Comparison of ENCODE assay signal across 8 cellular contexts in genomic region chr4:113394730-113395530, GRCh38.
DNase-seq lines count a peak whose midpoint lies in the region; ATAC-seq and TF ChIP-seq lines count a peak whose summit lies in the region.

No MANE protein-coding gene starts in this region.

- intact Hi-C loops in right cardiac atrium (cut with DNase I) = loop anchor here (5.0 to 10.0 kb wide), 4 partner anchors 367 to 680 kb away; partner anchors contain the start of gene CAMK2D (in 3 of the 4)

- no peaks in the 10 kb centered on the region for H3K36me3 ChIP-seq in SK-N-SH (replicated peaks in 1 of 2; ENCODE audit: control insufficient read depth in 1 of 2, insufficient read depth in 2 of 2, low read length in 1 of 2)

- TF ChIP-seq RAD21 in SK-N-SH (IDR thresholded peaks at IDR 0.05; ENCODE audit: low read length) = peak; percentile 99

- no peak overlapping the region; a peak in 1 of 4 replicates for H3K4me3 ChIP-seq in SK-N-SH (ENCODE audit: low read depth in 2 of 2, low read length in 1 of 2)
- no peak overlapping the region for H3K4me3 ChIP-seq in right cardiac atrium (ENCODE audit: low read length)
- no peak overlapping the region for H3K4me3 ChIP-seq in skeletal muscle cell (ENCODE audit: low read depth, low read length)

- H3K9me2 ChIP-seq in SK-N-SH = no peaks in the 10 kb centered on the region

- H3K27me3 ChIP-seq in SK-N-SH (ENCODE audit: insufficient read depth) (no peaks in the 10 kb centered on the region), right cardiac atrium (ENCODE audit: control insufficient read depth, insufficient read depth) (no peaks in the 10 kb centered on the region)

- no peak overlapping the region for H3K4me2 ChIP-seq in SK-N-SH

- peak overlapping the region; percentile 25; the same call in 1 of the 2 replicates for H2AFZ ChIP-seq in SK-N-SH (ENCODE audit: low read depth)

- TF ChIP-seq CTCF in SK-N-SH (IDR thresholded peaks at IDR 0.05) = peak; percentile 82

- peak; percentile 16 for DNase-seq in activated naive CD4-positive, alpha-beta T cell treated with Interleukin-2 at 50 U/mL for 16 hours
- no peak for DNase-seq in activated naive CD4-positive, alpha-beta T cell treated with anti-CD3 and anti-CD28 coated beads, Interleukin-2, amount 50 U/mL, for 16 hours
- peak; percentile 88 for DNase-seq in NCI-H1092 treated with DMSO at 0.1 percent for 48 hours (lab: John Stamatoyannopoulos, UW)
- DNase-seq in SK-N-SH = peak; percentile 47
- DNase-seq in amygdala (lab: John Stamatoyannopoulos, UW) = peak in 43 of 56 donors; percentile 2 to 82 (median 28)
- no peak for DNase-seq in right cardiac atrium
- DNase-seq in skeletal muscle cell (ENCODE audit: low read depth) = peak; percentile 39

- CTCF ChIA-PET in SK-N-SH (lab: Yijun Ruan, JAX) = interaction anchor here (0.6 to 4.3 kb wide), 54 partner anchors 9 to 1304 kb away, joined by 3 to 47 read pairs (median 3); no protein-coding TSS in a partner anchor

- H3K9ac ChIP-seq in SK-N-SH = no peak overlapping the region

- POLR2A ChIA-PET in SK-N-SH (lab: Yijun Ruan, JAX) = interaction anchor here (1.0 kb wide), 1 partner anchor 366 kb away, joined by 3 read pairs; the partner anchor contains the start of gene CAMK2D

- TF ChIP-seq EP300 in SK-N-SH (IDR thresholded peaks at IDR 0.05; ENCODE audit: borderline replicate concordance in 1 of 2, low read depth in 1 of 2, low read length in 1 of 2) = peak in 1 of 2 experiments; percentile 75; a peak in 2 of 4 replicates

- WGBS in SK-N-SH (ENCODE audit: low lambda C conversion rate) = 46% methylated on average over 11 of the region's 11 CpGs
- WGBS in right cardiac atrium = 49% methylated on average over 11 of the region's 11 CpGs

- ATAC-seq in HG02678 (IDR thresholded peaks at IDR 0.05; ENCODE audit: unreplicated experiment) = peak; percentile 97
- ATAC-seq in right cardiac atrium = peak; percentile 93 to 94

- no peaks in the 10 kb centered on the region for H4K20me1 ChIP-seq in SK-N-SH (ENCODE audit: insufficient read depth)

- no peaks in the 10 kb centered on the region for H3F3A ChIP-seq in SK-N-SH (replicated peaks; ENCODE audit: insufficient read depth)

- H3K9me3 ChIP-seq in SK-N-SH (no peaks in the 10 kb centered on the region), right cardiac atrium (ENCODE audit: control insufficient read depth, low read length) (no peaks in the 10 kb centered on the region)

- H3K27ac ChIP-seq in SK-N-SH (ENCODE audit: low read depth in 2 of 2, low read length in 1 of 2) (no peak overlapping the region), right cardiac atrium (ENCODE audit: low read length) (no peak overlapping the region)

- H3K79me2 ChIP-seq in SK-N-SH (ENCODE audit: insufficient read depth) = no peaks in the 10 kb centered on the region

- H3K4me1 ChIP-seq in SK-N-SH (ENCODE audit: control insufficient read depth in 1 of 2, insufficient read depth in 2 of 2, low read depth in 1 of 2, low read length in 1 of 2) (no peaks in the 10 kb centered on the region), right cardiac atrium (ENCODE audit: control insufficient read depth, insufficient read depth, low read length) (no peaks in the 10 kb centered on the region)

TF ChIP-seq in SK-N-SH, 30 proteins besides CTCF, POLR2A, EP300 and RAD21 (continues in another document):
- TF ChIP-seq NRF1 (IDR thresholded peaks at IDR 0.05; ENCODE audit: low read depth, low read length) (no peak), USF2 (IDR thresholded peaks at IDR 0.05; ENCODE audit: borderline replicate concordance, low read depth, low read length) (no peak), EZH2phosphoT487 (IDR thresholded peaks at IDR 0.05; ENCODE audit: borderline replicate concordance, low read depth) (no peak), TAF1 (IDR thresholded peaks at IDR 0.05; ENCODE audit: borderline replicate concordance, low read depth, low read length) (no peak), GATA2 (CRISPR knock-in tag; IDR thresholded peaks at IDR 0.05) (no peak), JUND (IDR thresholded peaks at IDR 0.05) (no peak), RFX5 (IDR thresholded peaks at IDR 0.05; ENCODE audit: low read length) (no peak), RXRA (IDR thresholded peaks at IDR 0.05; ENCODE audit: borderline replicate concordance, low read depth) (no peak), MEF2A (IDR thresholded peaks at IDR 0.05; ENCODE audit: borderline replicate concordance, low read depth) (no peak), ELF1 (IDR thresholded peaks at IDR 0.05) (no peak), FOSL2 (IDR thresholded peaks at IDR 0.05; ENCODE audit: borderline replicate concordance, low read depth) (no peak), MXI1 (IDR thresholded peaks at IDR 0.05; ENCODE audit: low read depth, low read length) (0 out of 2 replicates have a peak, but pooled peaks have one; percentile 30), FOXM1 (IDR thresholded peaks at IDR 0.05; ENCODE audit: low read depth) (no peak), TEAD4 (IDR thresholded peaks at IDR 0.05; ENCODE audit: borderline replicate concordance, insufficient read depth) (no peak), MAX (IDR thresholded peaks at IDR 0.05; ENCODE audit: low read depth) (no peak), USF1 (IDR thresholded peaks at IDR 0.05; ENCODE audit: borderline replicate concordance, low read depth) (no peak), YY1 (IDR thresholded peaks at IDR 0.05; ENCODE audit: low read depth) (no peak), SMC3 (IDR thresholded peaks at IDR 0.05; ENCODE audit: low read depth, low read length) (peak; percentile 91), SIN3A (IDR thresholded peaks at IDR 0.05; ENCODE audit: borderline replicate concordance, low read depth, low read length) (no peak)
- TF ChIP-seq, protein P1, sequence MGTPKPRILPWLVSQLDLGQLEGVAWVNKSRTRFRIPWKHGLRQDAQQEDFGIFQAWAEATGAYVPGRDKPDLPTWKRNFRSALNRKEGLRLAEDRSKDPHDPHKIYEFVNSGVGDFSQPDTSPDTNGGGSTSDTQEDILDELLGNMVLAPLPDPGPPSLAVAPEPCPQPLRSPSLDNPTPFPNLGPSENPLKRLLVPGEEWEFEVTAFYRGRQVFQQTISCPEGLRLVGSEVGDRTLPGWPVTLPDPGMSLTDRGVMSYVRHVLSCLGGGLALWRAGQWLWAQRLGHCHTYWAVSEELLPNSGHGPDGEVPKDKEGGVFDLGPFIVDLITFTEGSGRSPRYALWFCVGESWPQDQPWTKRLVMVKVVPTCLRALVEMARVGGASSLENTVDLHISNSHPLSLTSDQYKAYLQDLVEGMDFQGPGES (IDR thresholded peaks at IDR 0.05; ENCODE audit: low read depth, low read length) = no peak; the same call in 1 of the 2 replicates
- TF ChIP-seq, protein P2, sequence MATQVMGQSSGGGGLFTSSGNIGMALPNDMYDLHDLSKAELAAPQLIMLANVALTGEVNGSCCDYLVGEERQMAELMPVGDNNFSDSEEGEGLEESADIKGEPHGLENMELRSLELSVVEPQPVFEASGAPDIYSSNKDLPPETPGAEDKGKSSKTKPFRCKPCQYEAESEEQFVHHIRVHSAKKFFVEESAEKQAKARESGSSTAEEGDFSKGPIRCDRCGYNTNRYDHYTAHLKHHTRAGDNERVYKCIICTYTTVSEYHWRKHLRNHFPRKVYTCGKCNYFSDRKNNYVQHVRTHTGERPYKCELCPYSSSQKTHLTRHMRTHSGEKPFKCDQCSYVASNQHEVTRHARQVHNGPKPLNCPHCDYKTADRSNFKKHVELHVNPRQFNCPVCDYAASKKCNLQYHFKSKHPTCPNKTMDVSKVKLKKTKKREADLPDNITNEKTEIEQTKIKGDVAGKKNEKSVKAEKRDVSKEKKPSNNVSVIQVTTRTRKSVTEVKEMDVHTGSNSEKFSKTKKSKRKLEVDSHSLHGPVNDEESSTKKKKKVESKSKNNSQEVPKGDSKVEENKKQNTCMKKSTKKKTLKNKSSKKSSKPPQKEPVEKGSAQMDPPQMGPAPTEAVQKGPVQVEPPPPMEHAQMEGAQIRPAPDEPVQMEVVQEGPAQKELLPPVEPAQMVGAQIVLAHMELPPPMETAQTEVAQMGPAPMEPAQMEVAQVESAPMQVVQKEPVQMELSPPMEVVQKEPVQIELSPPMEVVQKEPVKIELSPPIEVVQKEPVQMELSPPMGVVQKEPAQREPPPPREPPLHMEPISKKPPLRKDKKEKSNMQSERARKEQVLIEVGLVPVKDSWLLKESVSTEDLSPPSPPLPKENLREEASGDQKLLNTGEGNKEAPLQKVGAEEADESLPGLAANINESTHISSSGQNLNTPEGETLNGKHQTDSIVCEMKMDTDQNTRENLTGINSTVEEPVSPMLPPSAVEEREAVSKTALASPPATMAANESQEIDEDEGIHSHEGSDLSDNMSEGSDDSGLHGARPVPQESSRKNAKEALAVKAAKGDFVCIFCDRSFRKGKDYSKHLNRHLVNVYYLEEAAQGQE (IDR thresholded peaks at IDR 0.05; ENCODE audit: low read depth, low read length) = no peak

Comparison
In these comparisons a context has a peak if more than half of its experiments do, and no peak if none do; other contexts are left out.
1. DNase-seq: peak in activated naive CD4-positive, alpha-beta T cell treated with Interleukin-2 at 50 U/mL for 16 hours (single experiment), NCI-H1092 treated with DMSO at 0.1 percent for 48 hours (single experiment), SK-N-SH (single experiment), amygdala (43 of 56) and skeletal muscle cell (single experiment); none in activated naive CD4-positive, alpha-beta T cell treated with anti-CD3 and anti-CD28 coated beads, Interleukin-2, amount 50 U/mL, for 16 hours (single experiment) and right cardiac atrium (0 of 3).